ENCODE assay signal across 8 cellular contexts in genomic region chr1:228464487-228464983, GRCh38. TPM values are rescaled to one million over a fixed set of nuclear protein-coding genes. Genes with fewer than 3 reads are reported as not detected.
DNase-seq lines count a peak whose midpoint lies in the region; ATAC-seq and TF ChIP-seq lines count a peak whose summit lies in the region.

No MANE protein-coding gene starts in this region.

- POLR2A ChIA-PET in naive thymus-derived CD4-positive, alpha-beta T cell (lab: Charles Lee): interaction anchor here (0.7 to 3.2 kb wide), 6 partner anchors 9 to 60 kb away, joined by 3 to 24 read pairs (median 6); partner anchors contain the start of gene RNF187
- POLR2A ChIA-PET in Caco-2 (lab: Charles Lee): no interaction called here

- peak; percentile 95 for DNase-seq in NCI-H510A treated with DMSO at 0.1 percent for 48 hours (lab: John Stamatoyannopoulos, UW)
- DNase-seq in activated T-cell treated with anti-CD3 and anti-CD28 coated beads for 4 hours: peak; percentile 69
- DNase-seq in epithelial cell of proximal tubule (ENCODE audit: low read depth): no peak
- DNase-seq in naive thymus-derived CD4-positive, alpha-beta T cell: peak; percentile 56 to 93 (median 85)
- DNase-seq in Caco-2: no peak

- no TSS peak for BruUV-seq in Caco-2 (replicated peaks; lab: Mats Ljungman, UMichigan)

- H3K4me3 ChIP-seq in epithelial cell of proximal tubule (ENCODE audit: low read depth, low read length) (peak overlapping the region; percentile 16), Caco-2 (ENCODE audit: low read depth, low read length) (no peak overlapping the region)
- H3K4me3 ChIP-seq in naive thymus-derived CD4-positive, alpha-beta T cell (ENCODE audit: low read length): peak overlapping the region; percentile 62

- peak overlapping the region; percentile 13 to 92 (median 62) for H3K27ac Mint-ChIP-seq in naive thymus-derived CD4-positive, alpha-beta T cell
- peak overlapping the region; percentile 26 for H3K27ac Mint-ChIP-seq in stimulated activated memory B cell treated with anti-CD40 and anti-IgM and Interleukin-4, amounts not matched to agents 10 μg/mL and 1 μg/mL and 100 μg/mL, for 72 hours
- H3K27ac Mint-ChIP-seq in Caco-2 (ENCODE audit: unreplicated experiment): no peak overlapping the region

- TF ChIP-seq CTCF in epithelial cell of proximal tubule (conservative IDR thresholded peaks at IDR 0.05; ENCODE audit: low read depth, low read length): no peak
- TF ChIP-seq CTCF in Caco-2 (IDR thresholded peaks at IDR 0.05; ENCODE audit: insufficient read depth in 1 of 2, low read depth in 1 of 2, low read length in 1 of 2, severe bottlenecking in 1 of 2, unreplicated experiment in 1 of 2): no peak

- H3K36me3 Mint-ChIP-seq in naive thymus-derived CD4-positive, alpha-beta T cell: peaks cover 0 to 6% (median 0%) of the 10 kb centered on the region in 5 donors
- H3K36me3 Mint-ChIP-seq in stimulated activated memory B cell treated with anti-CD40 and anti-IgM and Interleukin-4, amounts not matched to agents 10 μg/mL and 1 μg/mL and 100 μg/mL, for 72 hours: no peaks in the 10 kb centered on the region
- H3K36me3 Mint-ChIP-seq in Caco-2 (ENCODE audit: insufficient read depth, unreplicated experiment): peaks cover 12% of the 10 kb centered on the region

- peaks cover 24 to 66% (median 40%) of the 10 kb centered on the region in 7 donors for H3K4me1 Mint-ChIP-seq in naive thymus-derived CD4-positive, alpha-beta T cell
- H3K4me1 Mint-ChIP-seq in stimulated activated memory B cell treated with anti-CD40 and anti-IgM and Interleukin-4, amounts not matched to agents 10 μg/mL and 1 μg/mL and 100 μg/mL, for 72 hours: peaks cover 26% of the 10 kb centered on the region
- peaks cover 7% of the 10 kb centered on the region for H3K4me1 Mint-ChIP-seq in Caco-2 (ENCODE audit: low read depth, unreplicated experiment)

- ATAC-seq in GM18517 (IDR thresholded peaks at IDR 0.05; ENCODE audit: unreplicated experiment) (peak; percentile 87), HG03025 (IDR thresholded peaks at IDR 0.05; ENCODE audit: low FRiP score, unreplicated experiment) (peak; percentile 86)
- ATAC-seq in naive thymus-derived CD4-positive, alpha-beta T cell: peak; percentile 98
- ATAC-seq in stimulated activated memory B cell treated with anti-CD40 and anti-IgM and Interleukin-4, amounts not matched to agents 10 μg/mL and 1 μg/mL and 100 μg/mL, for 72 hours: peak; percentile 85

- no peaks in the 10 kb centered on the region for H3K27me3 ChIP-seq in naive thymus-derived CD4-positive, alpha-beta T cell (ENCODE audit: control insufficient read depth in 2 of 2, insufficient read depth in 2 of 2, low read length in 2 of 2)
- no peaks in the 10 kb centered on the region for H3K27me3 ChIP-seq in Caco-2 (replicated peaks; ENCODE audit: control insufficient read depth, insufficient read depth, low read length)

- no peaks in the 10 kb centered on the region for H3K9me3 Mint-ChIP-seq in naive thymus-derived CD4-positive, alpha-beta T cell
- no peaks in the 10 kb centered on the region for H3K9me3 Mint-ChIP-seq in stimulated activated memory B cell treated with anti-CD40 and anti-IgM and Interleukin-4, amounts not matched to agents 10 μg/mL and 1 μg/mL and 100 μg/mL, for 72 hours
- H3K9me3 Mint-ChIP-seq in Caco-2 (ENCODE audit: unreplicated experiment): no peaks in the 10 kb centered on the region

- peaks cover 17 to 18% of the 10 kb centered on the region in 2 donors for H3K4me1 ChIP-seq in naive thymus-derived CD4-positive, alpha-beta T cell (ENCODE audit: control insufficient read depth in 2 of 2, insufficient read depth in 2 of 2, low read length in 2 of 2)
- no peaks in the 10 kb centered on the region for H3K4me1 ChIP-seq in Caco-2

- H3K9me3 ChIP-seq in naive thymus-derived CD4-positive, alpha-beta T cell (ENCODE audit: control insufficient read depth in 2 of 3, low read length in 3 of 3): no peaks in the 10 kb centered on the region
- H3K9me3 ChIP-seq in Caco-2: no peaks in the 10 kb centered on the region

- intact Hi-C loops in naive thymus-derived CD4-positive, alpha-beta T cell (cut with micrococcal nuclease): loop anchor here (1.0 to 5.0 kb wide), 11 partner anchors 8 to 878 kb away; partner anchors contain the start of genes ARF1 (in 1 of the 2), CCSAP (in 1 of the 2), GUK1 (in 1 of the 2) and IBA57 (in 1 of the 2)
- intact Hi-C loops in Caco-2 (cut with micrococcal nuclease; ENCODE audit: unreplicated experiment): no loop called here

- H3K36me3 ChIP-seq in naive thymus-derived CD4-positive, alpha-beta T cell (ENCODE audit: control insufficient read depth in 2 of 3, insufficient read depth in 3 of 3, low read length in 3 of 3): no peaks in the 10 kb centered on the region
- H3K36me3 ChIP-seq in Caco-2 (ENCODE audit: control insufficient read depth, insufficient read depth, low read length): no peaks in the 10 kb centered on the region

- H3K27ac ChIP-seq in naive thymus-derived CD4-positive, alpha-beta T cell (ENCODE audit: low read depth, low read length): peak overlapping the region; percentile 50

- peaks cover 11 to 34% (median 24%) of the 10 kb centered on the region in 5 donors for H3K27me3 Mint-ChIP-seq in naive thymus-derived CD4-positive, alpha-beta T cell
- H3K27me3 Mint-ChIP-seq in stimulated activated memory B cell treated with anti-CD40 and anti-IgM and Interleukin-4, amounts not matched to agents 10 μg/mL and 1 μg/mL and 100 μg/mL, for 72 hours: peaks cover 82% of the 10 kb centered on the region
- H3K27me3 Mint-ChIP-seq in Caco-2 (ENCODE audit: insufficient read depth, unreplicated experiment): no peaks in the 10 kb centered on the region

- CTCF ChIA-PET in naive thymus-derived CD4-positive, alpha-beta T cell (lab: Charles Lee): interaction anchor here (0.7 to 1.5 kb wide), 3 partner anchors 9 to 336 kb away, joined by 3 to 4 read pairs (median 4); no protein-coding TSS in a partner anchor
- CTCF ChIA-PET in Caco-2 (lab: Charles Lee): no interaction called here

- H3K4me3 Mint-ChIP-seq in naive thymus-derived CD4-positive, alpha-beta T cell: peak overlapping the region; percentile 73 to 93 (median 82)
- H3K4me3 Mint-ChIP-seq in stimulated activated memory B cell treated with anti-CD40 and anti-IgM and Interleukin-4, amounts not matched to agents 10 μg/mL and 1 μg/mL and 100 μg/mL, for 72 hours: peak overlapping the region; percentile 80
- H3K4me3 Mint-ChIP-seq in Caco-2 (ENCODE audit: unreplicated experiment): no peak overlapping the region

RNA-seq across cellular contexts. Expression of gene RNF187, which starts 22.6 kb away (rescaled TPM):
- total RNA-seq in epithelial cell of proximal tubule: 31.1 and 34.7 TPM in 2 replicates
- 100 to 1,000 TPM in 1 of 5 experiments, 10 to 100 TPM in 4; 64.4 to 133 (median 69.0) TPM for total RNA-seq in naive thymus-derived CD4-positive, alpha-beta T cell
- polyA plus RNA-seq in naive thymus-derived CD4-positive, alpha-beta T cell: 10 to 100 TPM; 16.5 to 46.1 TPM
- 128 and 164 TPM in 2 replicates for total RNA-seq in Caco-2 (2022)

RNA-seq across cellular contexts. Expression of gene TRIM17, which starts 47.9 kb away (rescaled TPM):
- total RNA-seq in epithelial cell of proximal tubule: 1.7 and 10.4 TPM in 2 replicates
- total RNA-seq in naive thymus-derived CD4-positive, alpha-beta T cell: 1 to 10 TPM in 3 of 5 experiments, under 1 TPM in 2; 0.92 to 2.5 (median 1.8) TPM
- polyA plus RNA-seq in naive thymus-derived CD4-positive, alpha-beta T cell: under 1 TPM; 0.18 to 0.44 TPM
- 4.0 and 4.5 TPM in 2 replicates for total RNA-seq in Caco-2 (2022)

RNA-seq across cellular contexts. Expression of gene TRIM11, which starts 57.9 kb away (rescaled TPM):
- total RNA-seq in epithelial cell of proximal tubule (40.2 and 40.3 TPM in 2 replicates), Caco-2 (2022) (48.3 and 51.7 TPM in 2 replicates)
- 10 to 100 TPM; 36.0 to 64.9 (median 48.2) TPM for total RNA-seq in naive thymus-derived CD4-positive, alpha-beta T cell
- 10 to 100 TPM; 11.8 to 22.4 TPM for polyA plus RNA-seq in naive thymus-derived CD4-positive, alpha-beta T cell

Comparison
In these comparisons a context has a peak if more than half of its experiments do, and no peak if none do; other contexts are left out.
1. DNase-seq: peak in NCI-H510A treated with DMSO at 0.1 percent for 48 hours (single experiment), activated T-cell treated with anti-CD3 and anti-CD28 coated beads for 4 hours (single experiment) and naive thymus-derived CD4-positive, alpha-beta T cell (9 of 9); none in epithelial cell of proximal tubule (single experiment) and Caco-2 (0 of 2).
2. Peak in every context shown above with its lines, with median percentiles within 50 percentile points of each other: ATAC-seq.